In genomic region chr6:12136905-12137304, GRCh38 we compare ENCODE assay signal across 15 cellular contexts.
DNase-seq lines count a peak whose midpoint lies in the region; ATAC-seq and TF ChIP-seq lines count a peak whose summit lies in the region.
"Had no signal": no experiment of that assay in that cellular context is flagged by ENCODE, and none has a peak within 500 bp of the region (broad histone marks: within the 10 kb centered on the region; RNA-seq: fewer than 3 reads in every experiment).

No MANE protein-coding gene starts in this region.

- no peaks in the 10 kb centered on the region for H3K27me3 Mint-ChIP-seq in mesothelial cell of epicardium (ENCODE audit: low read depth)
- H3K27me3 Mint-ChIP-seq: activated T-cell treated with anti-CD3 and anti-CD28 coated beads, Interleukin-2, amount 50 U/mL, for 24 hours had no signal

- ATAC-seq in RWPE2 (ENCODE audit: low read depth) (peak; percentile 70), upper lobe of right lung (no peak)
- ATAC-seq: activated CD8-positive, alpha-beta T cell treated with anti-CD3 and anti-CD28 coated beads, Interleukin-2, amount 10 ng/mL, durations not matched to agents 7 days and 5 days; left colon had no signal

- peaks cover 25% of the 10 kb centered on the region for H3K9me3 Mint-ChIP-seq in mesothelial cell of epicardium
- H3K9me3 Mint-ChIP-seq: activated T-cell treated with anti-CD3 and anti-CD28 coated beads, Interleukin-2, amount 50 U/mL, for 24 hours had no signal

- no peak overlapping the region for H3K4me3 Mint-ChIP-seq in mesothelial cell of epicardium
- H3K4me3 Mint-ChIP-seq: activated CD8-positive, alpha-beta T cell treated with anti-CD3 and anti-CD28 coated beads, Interleukin-2, amount 10 ng/mL, durations not matched to agents 7 days and 5 days; activated T-cell treated with anti-CD3 and anti-CD28 coated beads, Interleukin-2, amount 50 U/mL, for 24 hours had no signal

- H3K27me3 ChIP-seq in RWPE2 (ENCODE audit: insufficient read depth, poor library complexity, severe bottlenecking): no peaks in the 10 kb centered on the region
- no peaks in the 10 kb centered on the region for H3K27me3 ChIP-seq in upper lobe of right lung
- H3K27me3 ChIP-seq: ascending aorta had no signal

- intact Hi-C loops in upper lobe of right lung (cut with DNase I): no loop called here

- H3K4me3 ChIP-seq in RWPE2 (ENCODE audit: severe bottlenecking) (no peak overlapping the region), upper lobe of right lung (no peak overlapping the region)
- H3K4me3 ChIP-seq: ascending aorta had no signal

- H3K27ac ChIP-seq in RWPE2 (ENCODE audit: poor library complexity, severe bottlenecking) (no peak overlapping the region), upper lobe of right lung (no peak overlapping the region), substantia nigra (ENCODE audit: low read depth, low read length, poor library complexity, severe bottlenecking) (no peak overlapping the region)
- H3K27ac ChIP-seq: ascending aorta had no signal

- H3K36me3 ChIP-seq in RWPE2 (ENCODE audit: low read depth) (peaks cover 35% of the 10 kb centered on the region), upper lobe of right lung (peaks cover 14% of the 10 kb centered on the region)

- peak overlapping the region; percentile 33 for H3K27ac Mint-ChIP-seq in mesothelial cell of epicardium
- H3K27ac Mint-ChIP-seq: activated CD8-positive, alpha-beta T cell treated with anti-CD3 and anti-CD28 coated beads, Interleukin-2, amount 10 ng/mL, durations not matched to agents 7 days and 5 days; activated T-cell treated with anti-CD3 and anti-CD28 coated beads, Interleukin-2, amount 50 U/mL, for 24 hours had no signal

- no peak for TF ChIP-seq CTCF in RWPE2 (IDR thresholded peaks at IDR 0.05; ENCODE audit: poor library complexity, severe bottlenecking)
- TF ChIP-seq CTCF in mesothelial cell of epicardium (IDR thresholded peaks at IDR 0.05; ENCODE audit: unreplicated experiment): no peak
- no peak for TF ChIP-seq CTCF in upper lobe of right lung (IDR thresholded peaks at IDR 0.05)

- DNase-seq in ELR (ENCODE audit: low read depth) (peak; percentile 84), RWPE2 (ENCODE audit: low spot score) (no peak), dermis blood vessel endothelial cell (peak; percentile 39), mesothelial cell of epicardium (ENCODE audit: low spot score in 2 of 2, unreplicated experiment in 2 of 2) (no peak), upper lobe of right lung (no peak), RPMI8226 (no peak), AML-193 (lab: John Stamatoyannopoulos, UW) (no peak), substantia nigra (lab: John Stamatoyannopoulos, UW) (no peak)
- DNase-seq: activated CD8-positive, alpha-beta T cell treated with anti-CD3 and anti-CD28 coated beads, Interleukin-2, amount 10 ng/mL, durations not matched to agents 7 days and 5 days; activated naive CD4-positive, alpha-beta T cell treated with Interleukin-2 at 50 U/mL for 16 hours; activated T-cell treated with anti-CD3 and anti-CD28 coated beads, Interleukin-2, amount 50 U/mL, for 24 hours; cortex of kidney; left colon; NCI-H1105 treated with DMSO at 0.1 percent for 48 hours had no signal

- no peaks in the 10 kb centered on the region for H3K9me3 ChIP-seq in RWPE2 (ENCODE audit: severe bottlenecking)
- no peaks in the 10 kb centered on the region for H3K9me3 ChIP-seq in upper lobe of right lung
- H3K9me3 ChIP-seq: ascending aorta had no signal

- H3K4me1 ChIP-seq in RWPE2 (ENCODE audit: insufficient read depth, poor library complexity, severe bottlenecking) (peaks cover 12% of the 10 kb centered on the region), upper lobe of right lung (no peaks in the 10 kb centered on the region)

- peaks cover 10% of the 10 kb centered on the region for H3K4me1 Mint-ChIP-seq in mesothelial cell of epicardium

- peaks cover 47% of the 10 kb centered on the region for H3K36me3 Mint-ChIP-seq in mesothelial cell of epicardium

Comparison
In these comparisons a context has a peak if more than half of its experiments do, and no peak if none do; other contexts are left out.
1. DNase-seq: peak in ELR (single experiment) and dermis blood vessel endothelial cell (single experiment); none in RWPE2 (single experiment), mesothelial cell of epicardium (0 of 2), upper lobe of right lung (single experiment), RPMI8226 (single experiment), AML-193 (0 of 2) and substantia nigra (0 of 49).